ENCODE assay signal across 1 cellular context in genomic region chr20:5126512-5127203, GRCh38.
TF ChIP-seq lines count a peak whose summit lies in the region.

Gene CDS2 (plus strand): TSS chr20:5127008. CDS start chr20:5127093, 85 bp downstream.

TF ChIP-seq in H1, 55 proteins besides CTCF, POLR2A, EP300 and RAD21 (continued from another document):
- TF ChIP-seq USF2 (IDR thresholded peaks at IDR 0.05; ENCODE audit: low read length) (no peak), BACH1 (IDR thresholded peaks at IDR 0.05; ENCODE audit: low read length) (peak; percentile 45; the same call in 1 of the 2 replicates), ASH2L (IDR thresholded peaks at IDR 0.05; ENCODE audit: low read length) (peak; percentile 93), EGR1 (IDR thresholded peaks at IDR 0.05; ENCODE audit: borderline replicate concordance, low read depth, low read length) (no peak), TAF7 (optimal IDR thresholded peaks at IDR 0.05; ENCODE audit: borderline replicate concordance, low read depth, low read length) (no peak), SP4 (IDR thresholded peaks at IDR 0.05; ENCODE audit: low read length) (no peak), PHF8 (conservative IDR thresholded peaks at IDR 0.05; ENCODE audit: low read depth, low read length) (no peak; the same call in 1 of the 2 replicates), CEBPB (IDR thresholded peaks at IDR 0.05; ENCODE audit: low read depth, low read length) (peak; percentile 66; the same call in 1 of the 2 replicates), CTBP2 (IDR thresholded peaks at IDR 0.05; ENCODE audit: borderline replicate concordance, insufficient read depth, insufficient read length, low read length) (no peak), POU5F1 (IDR thresholded peaks at IDR 0.05; ENCODE audit: low read depth, low read length) (no peak), TEAD4 (IDR thresholded peaks at IDR 0.05; ENCODE audit: low read depth, low read length) (no peak), HDAC2 (IDR thresholded peaks at IDR 0.05; ENCODE audit: borderline replicate concordance in 1 of 2, low read depth in 2 of 2, low read length in 2 of 2) (peak in 1 of 2 experiments; percentile 8; a peak in 1 of 4 replicates), SRF (IDR thresholded peaks at IDR 0.05; ENCODE audit: low read depth, low read length) (no peak), SIRT6 (IDR thresholded peaks at IDR 0.05; ENCODE audit: low read length) (no peak), JUN (IDR thresholded peaks at IDR 0.05; ENCODE audit: low read depth, low read length) (no peak), SP2 (IDR thresholded peaks at IDR 0.05; ENCODE audit: low read length) (no peak), TBP (IDR thresholded peaks at IDR 0.05; ENCODE audit: low read depth, low read length) (peak; percentile 86; the same call in 1 of the 2 replicates), SAP30 (IDR thresholded peaks at IDR 0.05; ENCODE audit: insufficient read depth, insufficient replicate concordance, low read length) (no peak), ZNF274 (IDR thresholded peaks at IDR 0.05; ENCODE audit: borderline replicate concordance, extremely low read depth, low read length) (no peak), SP1 (IDR thresholded peaks at IDR 0.05; ENCODE audit: low read depth, low read length) (peak; percentile 80; the same call in 1 of the 2 replicates), RBBP5 (IDR thresholded peaks at IDR 0.05; ENCODE audit: borderline replicate concordance, low read depth, low read length) (no peak; the same call in 1 of the 2 replicates), E2F6 (IDR thresholded peaks at IDR 0.05) (peak; percentile 89), YY1 (IDR thresholded peaks at IDR 0.05; ENCODE audit: low read depth, low read length) (no peak; the same call in 1 of the 2 replicates), GTF2F1 (IDR thresholded peaks at IDR 0.05; ENCODE audit: borderline replicate concordance, low read depth, low read length) (no peak; the same call in 1 of the 2 replicates), SIN3A (conservative IDR thresholded peaks at IDR 0.05 in 1 of 2, IDR thresholded peaks at IDR 0.05 in 1 of 2; ENCODE audit: low read depth in 1 of 2, low read length in 2 of 2) (peak; percentile 70 to 77; a peak in 3 of 4 replicates), EZH2 (IDR thresholded peaks at IDR 0.05; ENCODE audit: low read depth, low read length, severe bottlenecking) (no peak), BCL11A (IDR thresholded peaks at IDR 0.05; ENCODE audit: low read depth in 2 of 2, low read length in 2 of 2) (no peak), NRF1 (IDR thresholded peaks at IDR 0.05; ENCODE audit: low read depth, low read length) (peak; percentile 76), ATF2 (IDR thresholded peaks at IDR 0.05; ENCODE audit: low read length) (no peak), TCF12 (IDR thresholded peaks at IDR 0.05; ENCODE audit: low read depth, low read length) (no peak), CBX5 (IDR thresholded peaks at IDR 0.05; ENCODE audit: low read depth, low read length) (no peak), CHD7 (IDR thresholded peaks at IDR 0.05; ENCODE audit: insufficient replicate concordance, low read length) (no peak), CREB1 (IDR thresholded peaks at IDR 0.05) (peak; percentile 13; the same call in 1 of the 2 replicates), RXRA (IDR thresholded peaks at IDR 0.05; ENCODE audit: insufficient read depth, low read depth, low read length) (no peak), NANOG (IDR thresholded peaks at IDR 0.05; ENCODE audit: insufficient read depth, low read depth, low read length, poor library complexity, severe bottlenecking) (no peak)
